ENCODE assay signal across 1 cellular context in genomic region chr17:44899074-44899782, GRCh38.
A peak's percentile ranks its signal among the peaks of the same experiment; 100 is the strongest.
TF ChIP-seq lines count a peak whose summit lies in the region.

EFTUD2 (minus strand) TSS chr17:44899445; CDS start chr17:44894521, 4,924 bp downstream.

TF ChIP-seq in K562, 482 proteins besides CTCF, POLR2A, EP300 and RAD21 (continued from another document):
- TF ChIP-seq, protein P1, sequence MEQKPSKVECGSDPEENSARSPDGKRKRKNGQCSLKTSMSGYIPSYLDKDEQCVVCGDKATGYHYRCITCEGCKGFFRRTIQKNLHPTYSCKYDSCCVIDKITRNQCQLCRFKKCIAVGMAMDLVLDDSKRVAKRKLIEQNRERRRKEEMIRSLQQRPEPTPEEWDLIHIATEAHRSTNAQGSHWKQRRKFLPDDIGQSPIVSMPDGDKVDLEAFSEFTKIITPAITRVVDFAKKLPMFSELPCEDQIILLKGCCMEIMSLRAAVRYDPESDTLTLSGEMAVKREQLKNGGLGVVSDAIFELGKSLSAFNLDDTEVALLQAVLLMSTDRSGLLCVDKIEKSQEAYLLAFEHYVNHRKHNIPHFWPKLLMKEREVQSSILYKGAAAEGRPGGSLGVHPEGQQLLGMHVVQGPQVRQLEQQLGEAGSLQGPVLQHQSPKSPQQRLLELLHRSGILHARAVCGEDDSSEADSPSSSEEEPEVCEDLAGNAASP (IDR thresholded peaks at IDR 0.05), result no peak
- TF ChIP-seq NONO (IDR thresholded peaks at IDR 0.05; ENCODE audit: low read depth in 2 of 2, low read length in 1 of 2), result peak in 1 of 2 experiments; percentile 69; a peak in 1 of 4 replicates
- TF ChIP-seq HES1 (IDR thresholded peaks at IDR 0.05; ENCODE audit: low read depth), result no peak
- 0 out of 2 replicates have a peak, but pooled peaks have one; percentile 39 for TF ChIP-seq LEF1 (IDR thresholded peaks at IDR 0.05)
- TF ChIP-seq CSDE1 (IDR thresholded peaks at IDR 0.05), result peak in 1 of 2 experiments; percentile 99; a peak in 2 of 4 replicates
- no peak for TF ChIP-seq MEIS2 (IDR thresholded peaks at IDR 0.05; ENCODE audit: partially characterized antibody)
- no peak for TF ChIP-seq COPS2 (conservative IDR thresholded peaks at IDR 0.05)
- TF ChIP-seq SIX5 (IDR thresholded peaks at IDR 0.05; ENCODE audit: borderline replicate concordance in 1 of 2, insufficient read depth in 1 of 2, low read depth in 1 of 2, low read length in 2 of 2), result peak; percentile 46; a peak in 2 of 4 replicates
- no peak for TF ChIP-seq ZNF76 (CRISPR knock-in tag; IDR thresholded peaks at IDR 0.05; ENCODE audit: borderline replicate concordance)
- no peak for TF ChIP-seq ZNF146 (CRISPR knock-in tag; IDR thresholded peaks at IDR 0.05; ENCODE audit: unreplicated experiment)
- peak in 1 of 2 experiments; percentile 59 for TF ChIP-seq AFF1 (IDR thresholded peaks at IDR 0.05; ENCODE audit: low read depth in 1 of 2, partially characterized antibody in 2 of 2)
- TF ChIP-seq TAL1 (IDR thresholded peaks at IDR 0.05), result 0 out of 2 replicates have a peak, but pooled peaks have one; percentile 48
- TF ChIP-seq WHSC1 (IDR thresholded peaks at IDR 0.05; ENCODE audit: low read length), result no peak
- TF ChIP-seq DDX20 (tag; IDR thresholded peaks at IDR 0.05; ENCODE audit: low read depth), result no peak
- TF ChIP-seq, protein P2, sequence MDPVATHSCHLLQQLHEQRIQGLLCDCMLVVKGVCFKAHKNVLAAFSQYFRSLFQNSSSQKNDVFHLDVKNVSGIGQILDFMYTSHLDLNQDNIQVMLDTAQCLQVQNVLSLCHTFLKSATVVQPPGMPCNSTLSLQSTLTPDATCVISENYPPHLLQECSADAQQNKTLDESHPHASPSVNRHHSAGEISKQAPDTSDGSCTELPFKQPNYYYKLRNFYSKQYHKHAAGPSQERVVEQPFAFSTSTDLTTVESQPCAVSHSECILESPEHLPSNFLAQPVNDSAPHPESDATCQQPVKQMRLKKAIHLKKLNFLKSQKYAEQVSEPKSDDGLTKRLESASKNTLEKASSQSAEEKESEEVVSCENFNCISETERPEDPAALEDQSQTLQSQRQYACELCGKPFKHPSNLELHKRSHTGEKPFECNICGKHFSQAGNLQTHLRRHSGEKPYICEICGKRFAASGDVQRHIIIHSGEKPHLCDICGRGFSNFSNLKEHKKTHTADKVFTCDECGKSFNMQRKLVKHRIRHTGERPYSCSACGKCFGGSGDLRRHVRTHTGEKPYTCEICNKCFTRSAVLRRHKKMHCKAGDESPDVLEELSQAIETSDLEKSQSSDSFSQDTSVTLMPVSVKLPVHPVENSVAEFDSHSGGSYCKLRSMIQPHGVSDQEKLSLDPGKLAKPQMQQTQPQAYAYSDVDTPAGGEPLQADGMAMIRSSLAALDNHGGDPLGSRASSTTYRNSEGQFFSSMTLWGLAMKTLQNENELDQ (CRISPR knock-in tag; IDR thresholded peaks at IDR 0.05; ENCODE audit: borderline replicate concordance), result no peak
- no peak for TF ChIP-seq ZNF354B (CRISPR knock-in tag; IDR thresholded peaks at IDR 0.05)
- 0 out of 2 replicates have a peak, but pooled peaks have one; percentile 15 for TF ChIP-seq ZEB2 (IDR thresholded peaks at IDR 0.05)
- TF ChIP-seq FOS (IDR thresholded peaks at IDR 0.05; ENCODE audit: extremely low read depth, insufficient read length), result no peak
- no peak for TF ChIP-seq ZC3H11A (IDR thresholded peaks at IDR 0.05; ENCODE audit: low read depth, low read length)
- no peak; the same call in 1 of the 2 replicates for TF ChIP-seq ARID1B (IDR thresholded peaks at IDR 0.05)
- TF ChIP-seq, protein P3, sequence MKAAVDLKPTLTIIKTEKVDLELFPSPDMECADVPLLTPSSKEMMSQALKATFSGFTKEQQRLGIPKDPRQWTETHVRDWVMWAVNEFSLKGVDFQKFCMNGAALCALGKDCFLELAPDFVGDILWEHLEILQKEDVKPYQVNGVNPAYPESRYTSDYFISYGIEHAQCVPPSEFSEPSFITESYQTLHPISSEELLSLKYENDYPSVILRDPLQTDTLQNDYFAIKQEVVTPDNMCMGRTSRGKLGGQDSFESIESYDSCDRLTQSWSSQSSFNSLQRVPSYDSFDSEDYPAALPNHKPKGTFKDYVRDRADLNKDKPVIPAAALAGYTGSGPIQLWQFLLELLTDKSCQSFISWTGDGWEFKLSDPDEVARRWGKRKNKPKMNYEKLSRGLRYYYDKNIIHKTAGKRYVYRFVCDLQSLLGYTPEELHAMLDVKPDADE (conservative IDR thresholded peaks at IDR 0.05; ENCODE audit: control insufficient read depth, low read depth, low read length), result 0 out of 2 replicates have a peak, but pooled peaks have one; percentile 33
- TF ChIP-seq, protein P4, sequence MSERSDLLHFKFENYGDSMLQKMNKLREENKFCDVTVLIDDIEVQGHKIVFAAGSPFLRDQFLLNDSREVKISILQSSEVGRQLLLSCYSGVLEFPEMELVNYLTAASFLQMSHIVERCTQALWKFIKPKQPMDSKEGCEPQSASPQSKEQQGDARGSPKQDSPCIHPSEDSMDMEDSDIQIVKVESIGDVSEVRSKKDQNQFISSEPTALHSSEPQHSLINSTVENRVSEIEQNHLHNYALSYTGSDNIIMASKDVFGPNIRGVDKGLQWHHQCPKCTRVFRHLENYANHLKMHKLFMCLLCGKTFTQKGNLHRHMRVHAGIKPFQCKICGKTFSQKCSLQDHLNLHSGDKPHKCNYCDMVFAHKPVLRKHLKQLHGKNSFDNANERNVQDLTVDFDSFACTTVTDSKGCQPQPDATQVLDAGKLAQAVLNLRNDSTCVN (CRISPR knock-in tag; IDR thresholded peaks at IDR 0.05), result no peak
- TF ChIP-seq FOXA1 (IDR thresholded peaks at IDR 0.05; ENCODE audit: borderline replicate concordance), result no peak
- peak; percentile 58 to 69; a peak in 1 of 4 replicates for TF ChIP-seq RCOR1 (IDR thresholded peaks at IDR 0.05; ENCODE audit: borderline replicate concordance in 1 of 2, low read depth in 2 of 2, low read length in 2 of 2)
- TF ChIP-seq HLTF (IDR thresholded peaks at IDR 0.05), result peak; percentile 47; the same call in 1 of the 2 replicates
- no peak for TF ChIP-seq ERF (CRISPR knock-in tag; IDR thresholded peaks at IDR 0.05)
- TF ChIP-seq ZNF282 (CRISPR knock-in tag; IDR thresholded peaks at IDR 0.05), result no peak
- no peak for TF ChIP-seq ZNF75A (CRISPR knock-in tag; IDR thresholded peaks at IDR 0.05)
- no peak for TF ChIP-seq FOXJ3 (CRISPR knock-in tag; IDR thresholded peaks at IDR 0.05)
- no peak for TF ChIP-seq ZNF707 (CRISPR knock-in tag; conservative IDR thresholded peaks at IDR 0.05)
- TF ChIP-seq KLF16 (IDR thresholded peaks at IDR 0.05), result no peak
- TF ChIP-seq MYC (IDR thresholded peaks at IDR 0.05; ENCODE audit: low read depth, low read length), result peak; percentile 97
- TF ChIP-seq MYC (CRISPR knock-in tag; IDR thresholded peaks at IDR 0.05; ENCODE audit: borderline replicate concordance, low read depth), result peak; percentile 90
- TF ChIP-seq MTA3 (IDR thresholded peaks at IDR 0.05; ENCODE audit: borderline replicate concordance), result 0 out of 2 replicates have a peak, but pooled peaks have one; percentile 59
- peak; percentile 83 for TF ChIP-seq POLR2B (IDR thresholded peaks at IDR 0.05; ENCODE audit: low read depth, partially characterized antibody)
- peak; percentile 99 for TF ChIP-seq TFE3 (CRISPR knock-in tag; IDR thresholded peaks at IDR 0.05)
- TF ChIP-seq ADNP (tag; IDR thresholded peaks at IDR 0.05), result no peak
- peak; percentile 84 to 86 for TF ChIP-seq NRF1 (conservative IDR thresholded peaks at IDR 0.05 in 1 of 2, IDR thresholded peaks at IDR 0.05 in 1 of 2)
- 0 out of 2 replicates have a peak, but pooled peaks have one; percentile 65 for TF ChIP-seq CAMTA2 (CRISPR knock-in tag; conservative IDR thresholded peaks at IDR 0.05)
- no peak for TF ChIP-seq SIRT6 (IDR thresholded peaks at IDR 0.05; ENCODE audit: low read depth, low read length)
- no peak for TF ChIP-seq TSHZ1 (CRISPR knock-in tag; IDR thresholded peaks at IDR 0.05)
- no peak for TF ChIP-seq KLF10 (CRISPR knock-in tag; IDR thresholded peaks at IDR 0.05)
- no peak for TF ChIP-seq ZKSCAN8 (CRISPR knock-in tag; IDR thresholded peaks at IDR 0.05)
- peak; percentile 98 for TF ChIP-seq RB1 (IDR thresholded peaks at IDR 0.05; ENCODE audit: low read depth)
- TF ChIP-seq PRMT5 (CRISPR knock-in tag; IDR thresholded peaks at IDR 0.05), result no peak
- peak; percentile 87 for TF ChIP-seq L3MBTL2 (IDR thresholded peaks at IDR 0.05)
- TF ChIP-seq SNRNP70 (optimal IDR thresholded peaks at IDR 0.05; ENCODE audit: low read depth, low read length), result no peak
- TF ChIP-seq FOXJ2 (tag; IDR thresholded peaks at IDR 0.05), result peak; percentile 87; the same call in 1 of the 2 replicates
- peak; percentile 68; the same call in 1 of the 2 replicates for TF ChIP-seq MBD2 (IDR thresholded peaks at IDR 0.05; ENCODE audit: borderline replicate concordance, low read depth)
TF ChIP-seq in K562: peak in this region for 166.
